ENCODE assay signal across 8 cellular contexts in genomic region chr3:170128977-170129431, GRCh38. TPM values are rescaled to one million over a fixed set of nuclear protein-coding genes. Genes with fewer than 3 reads are reported as not detected.
DNase-seq lines count a peak whose midpoint lies in the region; TF ChIP-seq lines count a peak whose summit lies in the region.

No MANE protein-coding gene starts in this region.

- peak; percentile 48 for DNase-seq in activated naive CD4-positive, alpha-beta T cell treated with anti-CD3 and anti-CD28 coated beads for 36 hours
- DNase-seq in activated naive CD4-positive, alpha-beta T cell (lab: John Stamatoyannopoulos, UW), result no peak
- DNase-seq in MM.1S (peak; percentile 42), HT-29 (ENCODE audit: low spot score) (no peak), NCI-H446 treated with DMSO at 0.1 percent for 48 hours (lab: John Stamatoyannopoulos, UW) (no peak), NCI-H2029 (lab: John Stamatoyannopoulos, UW) (no peak)

- peaks cover 26% of the 10 kb centered on the region for H3K36me3 Mint-ChIP-seq in activated naive CD4-positive, alpha-beta T cell treated with anti-CD3 and anti-CD28 coated beads for 36 hours (ENCODE audit: low read depth)
- peaks cover 58% of the 10 kb centered on the region for H3K36me3 Mint-ChIP-seq in dendritic cell treated with granulocyte-macrophage colony-stimulating factor and Interleukin-4, amounts not matched to agents 40 ng/mL and 50 ng/mL, for 4 days (ENCODE audit: low read depth)

- POLR2A ChIA-PET in HEK293 (lab: Yijun Ruan, JAX), result interaction anchor here (0.7 kb wide), 1 partner anchor 81 kb away, joined by 3 read pairs; no protein-coding TSS in a partner anchor

- H3K9me3 Mint-ChIP-seq in activated naive CD4-positive, alpha-beta T cell treated with anti-CD3 and anti-CD28 coated beads for 36 hours, result peaks cover 6% of the 10 kb centered on the region
- H3K9me3 Mint-ChIP-seq in dendritic cell treated with granulocyte-macrophage colony-stimulating factor and Interleukin-4, amounts not matched to agents 40 ng/mL and 50 ng/mL, for 4 days, result peaks cover 8% of the 10 kb centered on the region

- intact Hi-C loops in activated naive CD4-positive, alpha-beta T cell treated with anti-CD3 and anti-CD28 coated beads for 36 hours (cut with micrococcal nuclease), result loop anchor here (2.0 kb wide), 3 partner anchors 16 to 74 kb away; no protein-coding TSS in a partner anchor
- intact Hi-C loops in dendritic cell treated with granulocyte-macrophage colony-stimulating factor and Interleukin-4, amounts not matched to agents 40 ng/mL and 50 ng/mL, for 4 days (cut with micrococcal nuclease), result loop anchor here (10.0 kb wide), 1 partner anchor 46 kb away; no protein-coding TSS in a partner anchor

- peak overlapping the region; percentile 78 for H3K4me2 ChIP-seq in MM.1S (ENCODE audit: low read depth, low read length)

- H3K36me3 ChIP-seq in HEK293 (ENCODE audit: control insufficient read depth in 2 of 2, insufficient read depth in 1 of 2, low read length in 2 of 2), result peaks cover 0 to 24% of the 10 kb centered on the region in 2 experiments
- peaks cover 4% of the 10 kb centered on the region; the same call in 1 of the 2 replicates for H3K36me3 ChIP-seq in MM.1S (replicated peaks; ENCODE audit: insufficient read depth, low read length)

- TF ChIP-seq CTCF in HEK293 (tag by site-specific recombination; IDR thresholded peaks at IDR 0.05) (no peak), MM.1S (IDR thresholded peaks at IDR 0.05; ENCODE audit: low read length) (no peak)

- H2AFZ ChIP-seq in MM.1S (ENCODE audit: low read length), result no peak overlapping the region

- peaks cover 76% of the 10 kb centered on the region for H3K79me2 ChIP-seq in MM.1S (ENCODE audit: low read length)

- H3K4me1 Mint-ChIP-seq in activated naive CD4-positive, alpha-beta T cell treated with anti-CD3 and anti-CD28 coated beads for 36 hours (ENCODE audit: low read depth), result peaks cover 40% of the 10 kb centered on the region
- peaks cover 14% of the 10 kb centered on the region for H3K4me1 Mint-ChIP-seq in dendritic cell treated with granulocyte-macrophage colony-stimulating factor and Interleukin-4, amounts not matched to agents 40 ng/mL and 50 ng/mL, for 4 days (ENCODE audit: low read depth)

- no peaks in the 10 kb centered on the region for H3K27me3 ChIP-seq in MM.1S (replicated peaks; ENCODE audit: insufficient read depth, low read length)

- no peaks in the 10 kb centered on the region for H3K27me3 Mint-ChIP-seq in activated naive CD4-positive, alpha-beta T cell treated with anti-CD3 and anti-CD28 coated beads for 36 hours (ENCODE audit: low read depth)
- no peaks in the 10 kb centered on the region for H3K27me3 Mint-ChIP-seq in dendritic cell treated with granulocyte-macrophage colony-stimulating factor and Interleukin-4, amounts not matched to agents 40 ng/mL and 50 ng/mL, for 4 days

- no peak overlapping the region for H3K4me3 ChIP-seq in HEK293 (ENCODE audit: low read depth, low read length)
- no peak overlapping the region; the same call in 1 of the 2 replicates for H3K4me3 ChIP-seq in MM.1S (ENCODE audit: low read length)

- H3K27ac Mint-ChIP-seq in activated naive CD4-positive, alpha-beta T cell treated with anti-CD3 and anti-CD28 coated beads for 36 hours, result peak overlapping the region; percentile 76
- H3K27ac Mint-ChIP-seq in dendritic cell treated with granulocyte-macrophage colony-stimulating factor and Interleukin-4, amounts not matched to agents 40 ng/mL and 50 ng/mL, for 4 days, result peak overlapping the region; percentile 55

- H3K27ac ChIP-seq in HEK293 (ENCODE audit: extremely low read depth, low read depth, low read length) (no peak overlapping the region), MM.1S (ENCODE audit: low read length) (peak overlapping the region; percentile 83)

- no peaks in the 10 kb centered on the region for H3K9me2 ChIP-seq in MM.1S (replicated peaks; ENCODE audit: insufficient read depth, low read length)

- H3F3A ChIP-seq in MM.1S (ENCODE audit: insufficient read depth, low read length), result peaks cover 54% of the 10 kb centered on the region

- no peaks in the 10 kb centered on the region for H4K20me1 ChIP-seq in MM.1S (ENCODE audit: insufficient read depth, low read length)

- H3K4me1 ChIP-seq in HEK293 (ENCODE audit: control insufficient read depth, insufficient read depth, low read length) (no peaks in the 10 kb centered on the region), MM.1S (ENCODE audit: low read length) (peaks cover 66% of the 10 kb centered on the region)

- peak overlapping the region; percentile 29 for H3K9ac ChIP-seq in MM.1S (ENCODE audit: low read length)

- CTCF ChIA-PET in activated naive CD4-positive, alpha-beta T cell treated with anti-CD3 and anti-CD28 coated beads for 36 hours (lab: Charles Lee), result interaction anchor here (0.8 to 1.0 kb wide), 3 partner anchors 13 to 29 kb away, joined by 3 to 4 read pairs (median 4); no protein-coding TSS in a partner anchor
- CTCF ChIA-PET in HEK293 (lab: Yijun Ruan, JAX), result interaction anchor here (0.8 kb wide), 1 partner anchor 48 kb away, joined by 3 read pairs; no protein-coding TSS in a partner anchor

- peak overlapping the region; percentile 20 for H3K4me3 Mint-ChIP-seq in activated naive CD4-positive, alpha-beta T cell treated with anti-CD3 and anti-CD28 coated beads for 36 hours
- H3K4me3 Mint-ChIP-seq in dendritic cell treated with granulocyte-macrophage colony-stimulating factor and Interleukin-4, amounts not matched to agents 40 ng/mL and 50 ng/mL, for 4 days, result no peak overlapping the region

- H3K9me3 ChIP-seq in HEK293 (ENCODE audit: control insufficient read depth, insufficient read depth, low read depth, low read length) (no peaks in the 10 kb centered on the region), MM.1S (replicated peaks; ENCODE audit: insufficient read depth, low read length) (no peaks in the 10 kb centered on the region)

TF ChIP-seq in HEK293, 187 proteins besides CTCF, POLR2A, EP300 and RAD21 (continues in another document):
- no peak for TF ChIP-seq ZNF837 (tag by site-specific recombination; IDR thresholded peaks at IDR 0.05)
- no peak for TF ChIP-seq REPIN1 (tag by site-specific recombination; IDR thresholded peaks at IDR 0.05; ENCODE audit: low read depth)
- no peak for TF ChIP-seq ZNF311 (tag by site-specific recombination; IDR thresholded peaks at IDR 0.05; ENCODE audit: borderline replicate concordance)
- TF ChIP-seq ZNF223 (tag by site-specific recombination; IDR thresholded peaks at IDR 0.05), result no peak
- no peak for TF ChIP-seq ZNF114 (tag by site-specific recombination; IDR thresholded peaks at IDR 0.05)
- TF ChIP-seq ZNF112 (tag by site-specific recombination; IDR thresholded peaks at IDR 0.05), result no peak
- TF ChIP-seq BCL6B (tag by site-specific recombination; IDR thresholded peaks at IDR 0.05), result no peak
- TF ChIP-seq ZNF335 (tag by site-specific recombination; conservative IDR thresholded peaks at IDR 0.05), result no peak
- TF ChIP-seq ZNF791 (tag by site-specific recombination; IDR thresholded peaks at IDR 0.05), result no peak
- TF ChIP-seq PRDM2 (tag by site-specific recombination; IDR thresholded peaks at IDR 0.05; ENCODE audit: borderline replicate concordance), result no peak

RNA-seq across cellular contexts. Expression of gene PHC3, which starts 52.5 kb away (rescaled TPM):
- total RNA-seq in activated naive CD4-positive, alpha-beta T cell treated with anti-CD3 and anti-CD28 coated beads for 36 hours, result 10 to 100 TPM; 48.7 to 50.4 TPM
- total RNA-seq in HT-29 (2014; rRNA removed; shearing (Covaris generic)), result 8.8 and 10.7 TPM in 2 replicates

Comparison
In these comparisons a context has a peak if more than half of its experiments do, and no peak if none do; other contexts are left out.
1. DNase-seq: peak in activated naive CD4-positive, alpha-beta T cell treated with anti-CD3 and anti-CD28 coated beads for 36 hours (single experiment) and MM.1S (single experiment); none in activated naive CD4-positive, alpha-beta T cell (0 of 4), HT-29 (single experiment), NCI-H446 treated with DMSO at 0.1 percent for 48 hours (single experiment) and NCI-H2029 (single experiment).